Comparison of ENCODE assay signal across 8 cellular contexts in the genomic region with DNA sequence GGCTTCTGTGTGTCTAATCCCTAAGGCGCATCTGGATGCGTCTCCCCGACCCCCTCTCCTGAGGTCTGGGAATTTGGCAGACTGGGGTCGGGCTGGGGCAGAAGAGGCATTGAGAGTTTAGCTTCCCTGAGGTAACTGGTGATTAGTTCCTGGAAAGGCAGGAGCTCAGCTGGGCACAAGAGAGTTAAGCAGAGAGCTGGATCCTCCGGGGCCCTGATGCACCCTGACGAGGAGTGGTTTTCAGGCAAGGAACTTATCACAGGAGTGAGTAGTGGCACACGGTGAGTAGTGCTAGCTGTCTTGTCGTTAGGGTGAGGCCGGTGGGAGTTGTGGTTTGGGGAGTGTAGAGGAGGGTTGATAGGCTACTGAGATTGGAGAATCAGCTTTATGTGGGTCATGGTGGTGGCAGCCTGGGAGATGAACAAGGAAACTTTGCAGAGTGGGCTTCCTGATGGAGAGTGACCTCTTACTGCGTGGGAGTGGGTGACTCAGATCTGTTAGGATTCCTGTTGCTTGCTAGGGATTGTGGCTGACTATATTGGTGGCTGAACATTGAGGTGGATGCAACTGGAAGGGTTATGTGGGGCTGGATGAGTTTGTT. TPM values are rescaled to one million over a fixed set of nuclear protein-coding genes. Genes with fewer than 3 reads are reported as not detected.
DNase-seq lines count a peak whose midpoint lies in the region; ATAC-seq, FAIRE-seq and TF ChIP-seq lines count a peak whose summit lies in the region.

No MANE protein-coding gene starts in this region.

- peak; percentile 45 to 61; a peak in 5 of 6 replicates for ATAC-seq in A549
- peak; percentile 10 for ATAC-seq in GM18498 (IDR thresholded peaks at IDR 0.05; ENCODE audit: unreplicated experiment)
- ATAC-seq in naive B cell (ENCODE audit: low read depth in 2 of 2): peak; percentile 15 to 27

- H3K4me2 ChIP-seq in A549: peak overlapping the region; percentile 74

- H3K9ac ChIP-seq in stomach smooth muscle (ENCODE audit: low read length in 2 of 2): peak overlapping the region; percentile 88 to 97

- no peaks in the 10 kb centered on the region for H3K27me3 ChIP-seq in esophagus muscularis mucosa
- no peaks in the 10 kb centered on the region for H3K27me3 ChIP-seq in stomach smooth muscle (ENCODE audit: control insufficient read depth in 1 of 2, insufficient read depth in 2 of 2, low read length in 2 of 2)

- no peak for FAIRE-seq in A549 (lab: Jason Lieb, UNC)

- H3K27ac ChIP-seq in A549 (peak overlapping the region; percentile 95), esophagus muscularis mucosa (replicated peaks in 1 of 4) (peak overlapping the region; percentile 89 to 96 (median 94)), stomach smooth muscle (ENCODE audit: low read length) (peak overlapping the region; percentile 80)

- no peaks in the 10 kb centered on the region for H3K9me3 ChIP-seq in A549
- H3K9me3 ChIP-seq in esophagus muscularis mucosa: no peaks in the 10 kb centered on the region
- H3K9me3 ChIP-seq in stomach smooth muscle (ENCODE audit: control insufficient read depth in 2 of 2, low read length in 2 of 2): no peaks in the 10 kb centered on the region

- H3K9me3 Mint-ChIP-seq in naive B cell: no peaks in the 10 kb centered on the region

- no peak for TF ChIP-seq POLR2A in A549 (IDR thresholded peaks at IDR 0.05; ENCODE audit: low read length)
- no peak for TF ChIP-seq POLR2A in esophagus muscularis mucosa (IDR thresholded peaks at IDR 0.05; ENCODE audit: low read depth)

- intact Hi-C loops in esophagus muscularis mucosa (cut with DNase I): loop anchor here (2.0 to 10.0 kb wide), 2 partner anchors 37 to 85 kb away; no protein-coding TSS in a partner anchor

- peak overlapping the region; percentile 100 for H3K4me3 ChIP-seq in A549
- peak overlapping the region; percentile 78 to 99 (median 97) for H3K4me3 ChIP-seq in esophagus muscularis mucosa
- peak overlapping the region; percentile 63 to 86 for H3K4me3 ChIP-seq in stomach smooth muscle (ENCODE audit: low read length in 2 of 2)

- H3K27me3 Mint-ChIP-seq in naive B cell: no peaks in the 10 kb centered on the region

- H3K4me1 Mint-ChIP-seq in naive B cell: peaks cover 26 to 44% (median 26%) of the 10 kb centered on the region in 3 donors

- 1% methylated on average over 8 of the region's 10 CpGs for WGBS in A549 (ENCODE audit: missing lambda C conversion rate)
- 2% methylated on average over 7 of the region's 10 CpGs for WGBS in esophagus muscularis mucosa

- TF ChIP-seq CTCF in A549 (IDR thresholded peaks at IDR 0.05) (no peak), esophagus muscularis mucosa (IDR thresholded peaks at IDR 0.05) (no peak)

- peaks cover 8% of the 10 kb centered on the region; the same call in 1 of the 3 replicates for H3K4me1 ChIP-seq in A549
- peaks cover 21 to 46% (median 42%) of the 10 kb centered on the region in 4 donors for H3K4me1 ChIP-seq in esophagus muscularis mucosa
- H3K4me1 ChIP-seq in stomach smooth muscle (ENCODE audit: control insufficient read depth, insufficient read depth, low read length): peaks cover 16% of the 10 kb centered on the region

- DNase-seq in A549 (ENCODE audit: low read depth in 1 of 2, low spot score in 1 of 2) (peak; percentile 22 to 27), KBM-7 (peak; percentile 62), esophagus muscularis mucosa (ENCODE audit: extremely low spot score) (no peak), naive B cell (no peak)
- DNase-seq in activated CD8-positive, alpha-beta memory T cell treated with anti-CD3 and anti-CD28 coated beads for 48 hours (ENCODE audit: low read depth in 2 of 3, low spot score in 2 of 3): peak; percentile 10 to 32 (median 23)
- no peak for DNase-seq in NK-92 treated with Interleukin-12 subunit alpha and Interleukin-12 subunit beta, amount 100 ng/mL, for 24 hours (lab: John Stamatoyannopoulos, UW)

- H3K4me3 Mint-ChIP-seq in naive B cell: peak overlapping the region; percentile 83 to 96 (median 94)

- CTCF ChIA-PET in A549 (lab: Yijun Ruan, JAX): interaction anchor here (0.5 to 3.3 kb wide), 6 partner anchors 13 to 923 kb away, joined by 3 to 10 read pairs (median 6); no protein-coding TSS in a partner anchor

- TF ChIP-seq EP300 in A549 (IDR thresholded peaks at IDR 0.05) (no peak), esophagus muscularis mucosa (IDR thresholded peaks at IDR 0.05) (no peak)

- in situ Hi-C loops in KBM-7 (cut with MboI; ENCODE audit: low pct_unique_long_range_greater_than_20kb, low sequenced_read_pairs): no loop called here

- POLR2A ChIA-PET in A549 (lab: Yijun Ruan, JAX): interaction anchor here (0.7 to 0.9 kb wide), 2 partner anchors 37 to 39 kb away, joined by 3 to 5 read pairs; partner anchors contain the start of gene DCAF1

- TF ChIP-seq RAD21 in A549 (conservative IDR thresholded peaks at IDR 0.05 in 1 of 2, IDR thresholded peaks at IDR 0.05 in 1 of 2): no peak

- H3K36me3 Mint-ChIP-seq in naive B cell: no peaks in the 10 kb centered on the region

- H3K27ac Mint-ChIP-seq in naive B cell: peak overlapping the region; percentile 46 to 95 (median 88)

- H3K36me3 ChIP-seq in esophagus muscularis mucosa: peaks cover 0 to 23% (median 10%) of the 10 kb centered on the region in 4 donors
- peaks cover 0 to 9% of the 10 kb centered on the region in 2 donors for H3K36me3 ChIP-seq in stomach smooth muscle (ENCODE audit: control insufficient read depth in 2 of 2, insufficient read depth in 2 of 2, low read length in 2 of 2)

TF ChIP-seq in A549, 52 proteins besides CTCF, POLR2A, EP300 and RAD21 (continues in another document):
- TF ChIP-seq EHMT2 (IDR thresholded peaks at IDR 0.05; ENCODE audit: low read depth) (no peak), ZFP36 (IDR thresholded peaks at IDR 0.05; ENCODE audit: borderline replicate concordance, partially characterized antibody) (no peak), TP53 (CRISPR knock-in tag; IDR thresholded peaks at IDR 0.05) (no peak), NR3C1 (IDR thresholded peaks at IDR 0.05) (no peak), PBX3 (IDR thresholded peaks at IDR 0.05) (no peak), EHF (CRISPR knock-in tag; IDR thresholded peaks at IDR 0.05) (no peak), PHF8 (IDR thresholded peaks at IDR 0.05; ENCODE audit: borderline replicate concordance, low read depth) (no peak)
- TF ChIP-seq, protein P1, sequence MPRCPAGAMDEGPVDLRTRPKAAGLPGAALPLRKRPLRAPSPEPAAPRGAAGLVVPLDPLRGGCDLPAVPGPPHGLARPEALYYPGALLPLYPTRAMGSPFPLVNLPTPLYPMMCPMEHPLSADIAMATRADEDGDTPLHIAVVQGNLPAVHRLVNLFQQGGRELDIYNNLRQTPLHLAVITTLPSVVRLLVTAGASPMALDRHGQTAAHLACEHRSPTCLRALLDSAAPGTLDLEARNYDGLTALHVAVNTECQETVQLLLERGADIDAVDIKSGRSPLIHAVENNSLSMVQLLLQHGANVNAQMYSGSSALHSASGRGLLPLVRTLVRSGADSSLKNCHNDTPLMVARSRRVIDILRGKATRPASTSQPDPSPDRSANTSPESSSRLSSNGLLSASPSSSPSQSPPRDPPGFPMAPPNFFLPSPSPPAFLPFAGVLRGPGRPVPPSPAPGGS (IDR thresholded peaks at IDR 0.05): no peak

RNA-seq across cellular contexts. Expression of gene RAD54L2, which starts 0.9 kb away (rescaled TPM):
- polyA plus RNA-seq in A549 (2011; rRNA removed) (6.4 and 7.7 TPM in 2 replicates), A549 (2017; fragmentation: RNase III; extraction: RNeasy Plus Mini Kit Qiagen cat#74134 plus additional on column Dnase treatment) (4.4 to 4.8 TPM (median 4.7 TPM) in 3 replicates), naive B cell (ENCODE audit: low read depth in 6 of 6) (10 to 100 TPM in 4 of 6 donors, 1 to 10 TPM in 2; 4.7 to 20.4 (median 12.8) TPM)
- polyA plus RNA-seq in A549 (2012; cell fraction: cytosol; rRNA removed): 1.6 and 2.0 TPM in 2 replicates
- polyA plus RNA-seq in A549 (2012; cell fraction: nucleus; rRNA removed): 4.7 and 6.5 TPM in 2 replicates
- polyA minus RNA-seq in A549 (2011; rRNA and poly(A)+ RNA removed): 25.2 and 26.2 TPM in 2 replicates
- 10 to 100 TPM; 18.2 to 25.3 (median 23.8) TPM for total RNA-seq in esophagus muscularis mucosa

RNA-seq across cellular contexts. Expression of gene DCAF1, which starts 39.6 kb away (rescaled TPM):
- polyA plus RNA-seq in A549 (2011; rRNA removed) (15.9 and 21.2 TPM in 2 replicates), A549 (2017; fragmentation: RNase III; extraction: RNeasy Plus Mini Kit Qiagen cat#74134 plus additional on column Dnase treatment) (13.6 to 14.3 TPM (median 14.1 TPM) in 3 replicates), naive B cell (ENCODE audit: low read depth in 6 of 6) (10 to 100 TPM in 3 of 6 donors, 1 to 10 TPM in 3; 4.1 to 17.1 (median 10.4) TPM)
- polyA plus RNA-seq in A549 (2012; cell fraction: cytosol; rRNA removed): 5.4 and 6.2 TPM in 2 replicates
- polyA plus RNA-seq in A549 (2012; cell fraction: nucleus; rRNA removed): 8.5 and 15.3 TPM in 2 replicates
- 25.7 and 29.8 TPM in 2 replicates for polyA minus RNA-seq in A549 (2011; rRNA and poly(A)+ RNA removed)
- total RNA-seq in esophagus muscularis mucosa: 10 to 100 TPM; 18.3 to 24.7 (median 21.8) TPM

Comparison
In these comparisons a context has a peak if more than half of its experiments do, and no peak if none do; other contexts are left out.
1. DNase-seq: peak in A549 (2 of 2), KBM-7 (single experiment) and activated CD8-positive, alpha-beta memory T cell treated with anti-CD3 and anti-CD28 coated beads for 48 hours (3 of 3); none in esophagus muscularis mucosa (single experiment), naive B cell (single experiment) and NK-92 treated with Interleukin-12 subunit alpha and Interleukin-12 subunit beta, amount 100 ng/mL, for 24 hours (single experiment).
2. Peak in every context shown above with its lines, with median percentiles within 50 percentile points of each other: ATAC-seq, H3K27ac ChIP-seq and H3K4me3 ChIP-seq.